1 cellular context compared by ENCODE assay signal in the genomic region with DNA sequence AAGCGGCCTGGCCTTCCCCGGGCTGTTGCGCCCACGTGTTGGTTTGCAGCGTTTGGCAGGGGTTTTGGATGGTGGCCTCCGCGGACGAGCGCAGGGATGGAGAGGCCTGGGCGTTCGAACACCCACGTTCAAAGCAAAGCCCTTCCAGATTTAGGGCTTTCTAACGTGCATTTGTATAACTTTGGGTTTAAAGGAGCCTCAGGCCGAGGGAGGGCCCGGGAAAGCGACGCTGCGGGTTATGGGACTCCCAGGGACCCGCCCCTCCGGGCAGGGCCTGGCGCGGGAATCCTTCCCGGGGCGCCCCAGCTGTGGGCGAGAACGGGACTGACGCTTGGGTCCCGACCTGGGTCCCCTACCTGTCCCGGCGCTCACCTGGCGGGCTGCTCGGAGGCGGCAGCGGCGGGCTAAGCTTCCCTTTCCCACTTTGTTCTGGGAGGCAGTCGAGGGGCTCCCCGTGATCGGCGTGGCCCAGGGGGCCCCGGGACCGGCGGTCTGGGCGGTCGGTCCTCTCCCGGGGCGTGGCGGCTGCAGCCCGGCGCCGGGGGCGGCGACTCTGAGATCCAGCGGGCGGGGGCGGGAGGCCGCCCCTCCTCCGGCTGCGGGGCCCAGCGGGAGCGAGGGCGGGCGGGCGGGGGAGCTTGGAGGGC.
TF ChIP-seq lines count a peak whose summit lies in the region.

A gene with protein sequence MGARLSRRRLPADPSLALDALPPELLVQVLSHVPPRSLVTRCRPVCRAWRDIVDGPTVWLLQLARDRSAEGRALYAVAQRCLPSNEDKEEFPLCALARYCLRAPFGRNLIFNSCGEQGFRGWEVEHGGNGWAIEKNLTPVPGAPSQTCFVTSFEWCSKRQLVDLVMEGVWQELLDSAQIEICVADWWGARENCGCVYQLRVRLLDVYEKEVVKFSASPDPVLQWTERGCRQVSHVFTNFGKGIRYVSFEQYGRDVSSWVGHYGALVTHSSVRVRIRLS (minus strand): TSS at position 529 of the 647 bp plus-strand sequence. CDS start 25,423 bp downstream, outside the sequence.

TF ChIP-seq in HEK293, 187 proteins besides CTCF, POLR2A, EP300 and RAD21 (continued from another document):
- peak; percentile 94 for TF ChIP-seq ZNF423 (tag by site-specific recombination; IDR thresholded peaks at IDR 0.05)
TF ChIP-seq in HEK293: peak in this region for 84.
